23 cellular contexts compared by ENCODE assay signal in genomic region chr10:43043342-43043772, GRCh38. TPM values are rescaled to one million over a fixed set of nuclear protein-coding genes. Genes with fewer than 3 reads are reported as not detected.
A peak's percentile ranks its signal among the peaks of the same experiment; 100 is the strongest.
DNase-seq lines count a peak whose midpoint lies in the region; ATAC-seq and TF ChIP-seq lines count a peak whose summit lies in the region.
"Had no signal": no experiment of that assay in that cellular context is flagged by ENCODE, and none has a peak within 500 bp of the region (broad histone marks: within the 10 kb centered on the region; RNA-seq: fewer than 3 reads in every experiment).

No MANE protein-coding gene starts in this region.

- no peak overlapping the region for H3K18ac ChIP-seq in mesendoderm (ENCODE audit: low read length)

- no peak overlapping the region for H3K27ac Mint-ChIP-seq in activated naive CD8-positive, alpha-beta T cell treated with anti-CD3 and anti-CD28 coated beads, Interleukin-2, amount 10 ng/mL, durations not matched to agents 7 days and 5 days
- no peak overlapping the region for H3K27ac Mint-ChIP-seq in activated naive CD8-positive, alpha-beta T cell treated with anti-CD3 and anti-CD28 coated beads, Interleukin-2, amount 50 U/mL, for 24 hours
- no peak overlapping the region for H3K27ac Mint-ChIP-seq in activated CD8-positive, alpha-beta memory T cell treated with anti-CD3 and anti-CD28 coated beads, Interleukin-2, amount 10 ng/mL, durations not matched to agents 7 days and 5 days
- H3K27ac Mint-ChIP-seq: activated naive CD4-positive, alpha-beta T cell treated with anti-CD3 and anti-CD28 coated beads, Interleukin-2, amount 50 U/mL, for 72 hours; H9; naive B cell; T-cell had no signal

- no peak overlapping the region for H3K9ac ChIP-seq in mesendoderm (ENCODE audit: low read length)

- DNase-seq in activated naive CD8-positive, alpha-beta T cell treated with anti-CD3 and anti-CD28 coated beads, Interleukin-2, amount 10 ng/mL, durations not matched to agents 7 days and 5 days, result peak; percentile 10
- no peak for DNase-seq in activated naive CD8-positive, alpha-beta T cell treated with anti-CD3 and anti-CD28 coated beads, Interleukin-2, amount 50 U/mL, for 24 hours
- peak; percentile 34 for DNase-seq in activated CD8-positive, alpha-beta memory T cell treated with anti-CD3 and anti-CD28 coated beads, Interleukin-2, amount 10 ng/mL, durations not matched to agents 7 days and 5 days
- DNase-seq in mesendoderm (no peak), upper lobe of right lung (peak; percentile 54), psoas muscle (no peak), cortex of kidney (lab: John Stamatoyannopoulos, UW) (no peak)
- DNase-seq: activated CD4-positive, alpha-beta T cell treated with anti-CD3 and anti-CD28 coated beads, Interleukin-2, amount 50 U/mL, for 48 hours; anterior cingulate cortex; effector CD8-positive, alpha-beta T cell; hippocampal formation; midbrain; naive B cell; NCI-H1694; NCI-H82; stimulated activated naive CD8-positive, alpha-beta T cell treated with anti-CD3 and anti-CD28 coated beads, Interleukin-15, Interleukin-2, amounts not matched to agents 100 U/mL and 50 U/mL, for 24 hours had no signal

- no peaks in the 10 kb centered on the region for H3K79me2 ChIP-seq in mesendoderm (ENCODE audit: control insufficient read depth, insufficient read depth, low read length)

- no peaks in the 10 kb centered on the region for H3K9me3 Mint-ChIP-seq in activated naive CD8-positive, alpha-beta T cell treated with anti-CD3 and anti-CD28 coated beads, Interleukin-2, amount 10 ng/mL, durations not matched to agents 7 days and 5 days
- no peaks in the 10 kb centered on the region for H3K9me3 Mint-ChIP-seq in activated naive CD8-positive, alpha-beta T cell treated with anti-CD3 and anti-CD28 coated beads, Interleukin-2, amount 50 U/mL, for 24 hours
- no peaks in the 10 kb centered on the region for H3K9me3 Mint-ChIP-seq in activated CD8-positive, alpha-beta memory T cell treated with anti-CD3 and anti-CD28 coated beads, Interleukin-2, amount 10 ng/mL, durations not matched to agents 7 days and 5 days (ENCODE audit: low read depth)
- H3K9me3 Mint-ChIP-seq: activated naive CD4-positive, alpha-beta T cell treated with anti-CD3 and anti-CD28 coated beads, Interleukin-2, amount 50 U/mL, for 72 hours; H9; naive B cell; T-cell had no signal

- peak overlapping the region; percentile 3 for H3K56ac ChIP-seq in mesendoderm (ENCODE audit: low read length)

- CTCF ChIA-PET in activated CD8-positive, alpha-beta memory T cell treated with anti-CD3 and anti-CD28 coated beads, Interleukin-2, amount 10 ng/mL, durations not matched to agents 7 days and 5 days (lab: Charles Lee), result no interaction called here

- H3K4me1 Mint-ChIP-seq in activated naive CD8-positive, alpha-beta T cell treated with anti-CD3 and anti-CD28 coated beads, Interleukin-2, amount 10 ng/mL, durations not matched to agents 7 days and 5 days, result no peaks in the 10 kb centered on the region
- no peaks in the 10 kb centered on the region for H3K4me1 Mint-ChIP-seq in activated naive CD8-positive, alpha-beta T cell treated with anti-CD3 and anti-CD28 coated beads, Interleukin-2, amount 50 U/mL, for 24 hours
- no peaks in the 10 kb centered on the region for H3K4me1 Mint-ChIP-seq in activated CD8-positive, alpha-beta memory T cell treated with anti-CD3 and anti-CD28 coated beads, Interleukin-2, amount 10 ng/mL, durations not matched to agents 7 days and 5 days
- H3K4me1 Mint-ChIP-seq: T-cell had no signal

- intact Hi-C loops in upper lobe of right lung (cut with DNase I) (no loop called here), psoas muscle (cut with DNase I) (no loop called here)

- H3K4me1 ChIP-seq in mesendoderm (ENCODE audit: control insufficient read depth, low read depth, low read length) (no peaks in the 10 kb centered on the region), upper lobe of right lung (no peaks in the 10 kb centered on the region), psoas muscle (no peaks in the 10 kb centered on the region)
- H3K4me1 ChIP-seq: pancreas, SJSA1 had no signal

- no peak overlapping the region for H3K4ac ChIP-seq in mesendoderm (ENCODE audit: low read depth, low read length)

- no peaks in the 10 kb centered on the region for H3K36me3 Mint-ChIP-seq in activated naive CD8-positive, alpha-beta T cell treated with anti-CD3 and anti-CD28 coated beads, Interleukin-2, amount 10 ng/mL, durations not matched to agents 7 days and 5 days
- H3K36me3 Mint-ChIP-seq in activated naive CD8-positive, alpha-beta T cell treated with anti-CD3 and anti-CD28 coated beads, Interleukin-2, amount 50 U/mL, for 24 hours (ENCODE audit: low read depth), result no peaks in the 10 kb centered on the region
- no peaks in the 10 kb centered on the region for H3K36me3 Mint-ChIP-seq in activated CD8-positive, alpha-beta memory T cell treated with anti-CD3 and anti-CD28 coated beads, Interleukin-2, amount 10 ng/mL, durations not matched to agents 7 days and 5 days
- H3K36me3 Mint-ChIP-seq: activated naive CD4-positive, alpha-beta T cell treated with anti-CD3 and anti-CD28 coated beads, Interleukin-2, amount 50 U/mL, for 72 hours; naive B cell; T-cell had no signal

- no peaks in the 10 kb centered on the region for H3K27me3 Mint-ChIP-seq in activated naive CD8-positive, alpha-beta T cell treated with anti-CD3 and anti-CD28 coated beads, Interleukin-2, amount 10 ng/mL, durations not matched to agents 7 days and 5 days
- no peaks in the 10 kb centered on the region for H3K27me3 Mint-ChIP-seq in activated naive CD8-positive, alpha-beta T cell treated with anti-CD3 and anti-CD28 coated beads, Interleukin-2, amount 50 U/mL, for 24 hours
- H3K27me3 Mint-ChIP-seq in activated CD8-positive, alpha-beta memory T cell treated with anti-CD3 and anti-CD28 coated beads, Interleukin-2, amount 10 ng/mL, durations not matched to agents 7 days and 5 days, result no peaks in the 10 kb centered on the region
- H3K27me3 Mint-ChIP-seq: naive B cell had no signal

- ATAC-seq in activated naive CD8-positive, alpha-beta T cell treated with anti-CD3 and anti-CD28 coated beads, Interleukin-2, amount 10 ng/mL, durations not matched to agents 7 days and 5 days (ENCODE audit: low read depth), result no peak
- no peak for ATAC-seq in activated naive CD8-positive, alpha-beta T cell treated with anti-CD3 and anti-CD28 coated beads, Interleukin-2, amount 50 U/mL, for 24 hours
- no peak for ATAC-seq in activated CD8-positive, alpha-beta memory T cell treated with anti-CD3 and anti-CD28 coated beads, Interleukin-2, amount 10 ng/mL, durations not matched to agents 7 days and 5 days
- ATAC-seq in upper lobe of right lung, result no peak
- no peak for ATAC-seq in psoas muscle
- ATAC-seq: activated naive CD4-positive, alpha-beta T cell treated with anti-CD3 and anti-CD28 coated beads, Interleukin-2, amount 50 U/mL, for 72 hours; pancreas; stimulated activated naive CD8-positive, alpha-beta T cell treated with anti-CD3 and anti-CD28 coated beads, Interleukin-15, Interleukin-2, amounts not matched to agents 100 U/mL and 50 U/mL, for 24 hours; T-cell had no signal

- H3K36me3 ChIP-seq in mesendoderm (ENCODE audit: control insufficient read depth, insufficient read depth, low read length) (no peaks in the 10 kb centered on the region), upper lobe of right lung (no peaks in the 10 kb centered on the region), psoas muscle (ENCODE audit: insufficient read depth in 1 of 2, low read depth in 1 of 2) (no peaks in the 10 kb centered on the region)
- H3K36me3 ChIP-seq: pancreas, SJSA1 had no signal

- H4K8ac ChIP-seq in mesendoderm (ENCODE audit: low read depth, low read length), result no peak overlapping the region

- H3K4me3 Mint-ChIP-seq in activated naive CD8-positive, alpha-beta T cell treated with anti-CD3 and anti-CD28 coated beads, Interleukin-2, amount 10 ng/mL, durations not matched to agents 7 days and 5 days, result no peak overlapping the region
- no peak overlapping the region for H3K4me3 Mint-ChIP-seq in activated naive CD8-positive, alpha-beta T cell treated with anti-CD3 and anti-CD28 coated beads, Interleukin-2, amount 50 U/mL, for 24 hours
- no peak overlapping the region for H3K4me3 Mint-ChIP-seq in activated CD8-positive, alpha-beta memory T cell treated with anti-CD3 and anti-CD28 coated beads, Interleukin-2, amount 10 ng/mL, durations not matched to agents 7 days and 5 days
- H3K4me3 Mint-ChIP-seq: H9, T-cell had no signal

- no peaks in the 10 kb centered on the region for H3K79me1 ChIP-seq in mesendoderm (ENCODE audit: low read length)

- H3K4me3 ChIP-seq in mesendoderm (ENCODE audit: low read length), result no peak overlapping the region
- no peak overlapping the region for H3K4me3 ChIP-seq in upper lobe of right lung
- no peak overlapping the region for H3K4me3 ChIP-seq in psoas muscle
- H3K4me3 ChIP-seq: pancreas, SJSA1, smooth muscle cell had no signal

- H3K23ac ChIP-seq in mesendoderm (ENCODE audit: low read length), result no peak overlapping the region

- H3K4me2 ChIP-seq in mesendoderm (ENCODE audit: low read length), result no peak overlapping the region
- H3K4me2 ChIP-seq: smooth muscle cell had no signal

- POLR2A ChIA-PET in activated naive CD8-positive, alpha-beta T cell treated with anti-CD3 and anti-CD28 coated beads, Interleukin-2, amount 10 ng/mL, durations not matched to agents 7 days and 5 days (lab: Charles Lee), result no interaction called here

- H2AK5ac ChIP-seq in mesendoderm (ENCODE audit: low read length), result no peak overlapping the region

- no peak overlapping the region for H3K27ac ChIP-seq in mesendoderm (ENCODE audit: low read depth, low read length)
- H3K27ac ChIP-seq in upper lobe of right lung, result no peak overlapping the region
- H3K27ac ChIP-seq in psoas muscle, result no peak overlapping the region
- H3K27ac ChIP-seq: epithelial cell of prostate, pancreas, SJSA1 had no signal

- no peak overlapping the region for H4K5ac ChIP-seq in mesendoderm (ENCODE audit: low read length)

- no peak overlapping the region for H2BK5ac ChIP-seq in mesendoderm (ENCODE audit: low read length)

- TF ChIP-seq CTCF in upper lobe of right lung (IDR thresholded peaks at IDR 0.05) (no peak), psoas muscle (IDR thresholded peaks at IDR 0.05) (no peak)

- no peak overlapping the region for H2BK120ac ChIP-seq in mesendoderm (ENCODE audit: low read depth, low read length)

- H3K27me3 ChIP-seq in mesendoderm (ENCODE audit: insufficient read depth, low read length, poor library complexity), result no peaks in the 10 kb centered on the region
- no peaks in the 10 kb centered on the region for H3K27me3 ChIP-seq in upper lobe of right lung
- H3K27me3 ChIP-seq in psoas muscle (ENCODE audit: insufficient read depth in 3 of 3, low read length in 2 of 3), result no peaks in the 10 kb centered on the region
- H3K27me3 ChIP-seq: pancreas, SJSA1 had no signal

- no peaks in the 10 kb centered on the region for H3K9me3 ChIP-seq in upper lobe of right lung
- no peaks in the 10 kb centered on the region for H3K9me3 ChIP-seq in psoas muscle
- H3K9me3 ChIP-seq: pancreas, SJSA1 had no signal

- no peak overlapping the region for H2BK15ac ChIP-seq in mesendoderm (replicated peaks; ENCODE audit: low read depth)

- WGBS in mesendoderm (ENCODE audit: extremely low coverage, insufficient coverage, low lambda C conversion rate), result no CpG with 5 or more reads among the region's 9 CpGs
- 83 to 89% (median 85%) methylated on average over 9 of the region's 9 CpGs for WGBS in psoas muscle, 3 donors

RNA-seq across cellular contexts. Expression of gene RET, which starts 33.5 kb away (rescaled TPM):
- under 1 TPM in 1 of 2 experiments, not detected in 1; 0.22 TPM for total RNA-seq in activated naive CD8-positive, alpha-beta T cell treated with anti-CD3 and anti-CD28 coated beads, Interleukin-2, amount 10 ng/mL, durations not matched to agents 7 days and 5 days
- under 1 TPM; 0.38 to 0.45 TPM for total RNA-seq in activated CD8-positive, alpha-beta memory T cell treated with anti-CD3 and anti-CD28 coated beads, Interleukin-2, amount 10 ng/mL, durations not matched to agents 7 days and 5 days
- 9.2 TPM for polyA plus RNA-seq in mesendoderm (2013, experiment 1 of 2)
- 9.2 TPM for polyA plus RNA-seq in mesendoderm (2013, experiment 2 of 2)
- 1.0 TPM for total RNA-seq in upper lobe of right lung
- total RNA-seq in psoas muscle, result 1 to 10 TPM in 1 of 4 donors, under 1 TPM in 3; 0.49 to 2.6 (median 0.61) TPM
- polyA plus RNA-seq in psoas muscle, result under 1 TPM; 0.35 to 0.75 (median 0.51) TPM
- total RNA-seq: SJSA1 had no signal

Comparison
In these comparisons a context has a peak if more than half of its experiments do, and no peak if none do; other contexts are left out.
1. DNase-seq: peak in activated naive CD8-positive, alpha-beta T cell treated with anti-CD3 and anti-CD28 coated beads, Interleukin-2, amount 10 ng/mL, durations not matched to agents 7 days and 5 days (single experiment), activated CD8-positive, alpha-beta memory T cell treated with anti-CD3 and anti-CD28 coated beads, Interleukin-2, amount 10 ng/mL, durations not matched to agents 7 days and 5 days (single experiment) and upper lobe of right lung (single experiment); none in activated naive CD8-positive, alpha-beta T cell treated with anti-CD3 and anti-CD28 coated beads, Interleukin-2, amount 50 U/mL, for 24 hours (single experiment), mesendoderm (single experiment), psoas muscle (0 of 2) and cortex of kidney (single experiment).